In the genomic region with DNA sequence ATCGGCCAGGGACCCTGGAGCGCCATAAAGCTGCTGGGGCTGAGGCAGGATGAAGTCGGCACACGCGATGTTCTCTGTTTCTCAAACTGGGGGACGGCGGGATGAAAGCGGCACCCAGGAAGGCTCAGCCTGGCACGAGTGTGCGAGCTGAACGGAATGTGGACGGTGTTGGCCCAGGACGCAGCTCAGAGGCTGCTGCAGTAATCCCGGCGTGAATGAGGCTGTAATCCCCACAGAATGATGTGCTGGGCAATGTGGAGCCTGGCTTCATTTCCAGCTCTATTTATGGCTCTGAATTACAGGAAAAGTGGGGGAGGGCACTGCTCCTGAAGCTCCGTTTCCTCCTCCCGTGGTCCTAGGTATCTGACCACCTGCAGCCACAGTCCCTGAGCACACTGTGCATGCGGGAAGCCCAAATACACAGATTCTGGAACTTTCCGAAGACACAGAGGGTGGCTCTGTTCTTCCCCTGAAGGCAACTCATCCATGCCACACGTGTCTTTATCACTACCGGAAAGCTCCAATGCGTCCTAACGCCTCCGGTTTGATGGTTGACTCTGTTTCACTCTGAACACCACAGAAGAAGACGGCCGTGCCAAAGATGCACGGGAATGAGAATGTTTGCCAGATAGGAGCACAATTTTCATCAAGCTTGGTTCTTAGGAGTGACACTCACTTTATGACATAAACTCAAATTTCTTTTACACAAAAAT, we compare ENCODE assay signal across 15 cellular contexts. TPM values are rescaled to one million over a fixed set of nuclear protein-coding genes. Genes with fewer than 3 reads are reported as not detected.
A peak's percentile ranks its signal among the peaks of the same experiment; 100 is the strongest.
DNase-seq lines count a peak whose midpoint lies in the region; ATAC-seq, FAIRE-seq and TF ChIP-seq lines count a peak whose summit lies in the region.
"Had no signal": no experiment of that assay in that cellular context is flagged by ENCODE, and none has a peak within 500 bp of the region (broad histone marks: within the 10 kb centered on the region; RNA-seq: fewer than 3 reads in every experiment).

No MANE protein-coding gene starts in this region.

- H4K20me1 ChIP-seq in MM.1S (ENCODE audit: insufficient read depth, low read length), result no peaks in the 10 kb centered on the region

- peak in 1 of 2 donors; percentile 66 for DNase-seq in ascending aorta (ENCODE audit: low spot score in 2 of 2)
- DNase-seq in lower lobe of right lung, result no peak
- DNase-seq in MM.1S, result no peak
- no peak for DNase-seq in D721Med (ENCODE audit: insufficient read length, low spot score)
- no peak for DNase-seq in stimulated activated naive CD8-positive, alpha-beta T cell treated with anti-CD3 and anti-CD28 coated beads, Interleukin-15, amount 100 ng/mL, for 72 hours
- DNase-seq: colonic mucosa; H9; NCI-H187 treated with DMSO at 0.1 percent for 48 hours; NCI-H510A treated with DMSO at 0.1 percent for 48 hours; Peyer's patch; stimulated activated naive CD4-positive, alpha-beta T cell had no signal

- H3K9me3 Mint-ChIP-seq in stimulated activated naive CD8-positive, alpha-beta T cell treated with anti-CD3 and anti-CD28 coated beads, Interleukin-15, amount 100 ng/mL, for 72 hours, result no peaks in the 10 kb centered on the region

- H3K79me2 ChIP-seq in MM.1S (ENCODE audit: low read length), result no peaks in the 10 kb centered on the region

- H3K9me3 ChIP-seq in ascending aorta (no peaks in the 10 kb centered on the region), esophagus (ENCODE audit: control insufficient read depth in 2 of 2, insufficient read depth in 1 of 2, low read depth in 1 of 2, low read length in 1 of 2) (no peaks in the 10 kb centered on the region), lower lobe of right lung (no peaks in the 10 kb centered on the region), subcutaneous abdominal adipose tissue (ENCODE audit: control insufficient read depth in 5 of 5, low read length in 5 of 5) (no peaks in the 10 kb centered on the region), MM.1S (replicated peaks; ENCODE audit: insufficient read depth, low read length) (no peaks in the 10 kb centered on the region)
- H3K9me3 ChIP-seq: colonic mucosa, neutrophil, Peyer's patch had no signal

- no peaks in the 10 kb centered on the region for H3F3A ChIP-seq in MM.1S (ENCODE audit: insufficient read depth, low read length)

- H3K4me1 ChIP-seq in ascending aorta, result peaks cover 13 to 28% of the 10 kb centered on the region in 2 donors
- peaks cover 2 to 4% of the 10 kb centered on the region in 2 donors for H3K4me1 ChIP-seq in esophagus (ENCODE audit: control insufficient read depth in 2 of 2, insufficient read depth in 2 of 2, low read length in 1 of 2)
- H3K4me1 ChIP-seq in lower lobe of right lung, result peaks cover 35% of the 10 kb centered on the region
- peaks cover 12 to 50% (median 31%) of the 10 kb centered on the region in 5 donors for H3K4me1 ChIP-seq in subcutaneous abdominal adipose tissue (ENCODE audit: control insufficient read depth in 5 of 5, insufficient read depth in 5 of 5, low read length in 5 of 5)
- H3K4me1 ChIP-seq in MM.1S (ENCODE audit: low read length), result no peaks in the 10 kb centered on the region
- H3K4me1 ChIP-seq: colonic mucosa had no signal

- TF ChIP-seq CTCF in ascending aorta (IDR thresholded peaks at IDR 0.05) (no peak), lower lobe of right lung (IDR thresholded peaks at IDR 0.05) (no peak), MM.1S (IDR thresholded peaks at IDR 0.05; ENCODE audit: low read length) (no peak), D721Med (IDR thresholded peaks at IDR 0.05; ENCODE audit: insufficient read depth, missing control alignments) (no peak)

- peak overlapping the region; percentile 69 to 81 for H3K27ac ChIP-seq in ascending aorta
- H3K27ac ChIP-seq in esophagus (ENCODE audit: low read depth in 2 of 2, low read length in 1 of 2), result peak overlapping the region; percentile 74 to 76
- H3K27ac ChIP-seq in lower lobe of right lung, result peak overlapping the region; percentile 55
- H3K27ac ChIP-seq in subcutaneous abdominal adipose tissue (ENCODE audit: low read depth, low read length), result peak overlapping the region; percentile 70
- H3K27ac ChIP-seq in MM.1S (ENCODE audit: low read length), result no peak overlapping the region
- H3K27ac ChIP-seq: colonic mucosa, neutrophil had no signal

- FAIRE-seq in D721Med (lab: Jason Lieb, UNC), result no peak

- H3K36me3 ChIP-seq in ascending aorta, result no peaks in the 10 kb centered on the region
- H3K36me3 ChIP-seq in esophagus (ENCODE audit: control insufficient read depth in 2 of 2, insufficient read depth in 2 of 2, low read length in 1 of 2), result no peaks in the 10 kb centered on the region
- H3K36me3 ChIP-seq in lower lobe of right lung, result no peaks in the 10 kb centered on the region
- H3K36me3 ChIP-seq in subcutaneous abdominal adipose tissue (ENCODE audit: control insufficient read depth in 5 of 5, insufficient read depth in 5 of 5, low read length in 5 of 5), result no peaks in the 10 kb centered on the region
- H3K36me3 ChIP-seq in MM.1S (replicated peaks; ENCODE audit: insufficient read depth, low read length), result no peaks in the 10 kb centered on the region
- H3K36me3 ChIP-seq: colonic mucosa, neutrophil, Peyer's patch had no signal

- peaks cover 13% of the 10 kb centered on the region for H3K27me3 Mint-ChIP-seq in stimulated activated naive CD8-positive, alpha-beta T cell treated with anti-CD3 and anti-CD28 coated beads, Interleukin-15, amount 100 ng/mL, for 72 hours

- no peak overlapping the region for H3K27ac Mint-ChIP-seq in stimulated activated naive CD8-positive, alpha-beta T cell treated with anti-CD3 and anti-CD28 coated beads, Interleukin-15, amount 100 ng/mL, for 72 hours
- H3K27ac Mint-ChIP-seq: B cell had no signal

- H3K27me3 ChIP-seq in ascending aorta (no peaks in the 10 kb centered on the region), esophagus (ENCODE audit: control insufficient read depth in 1 of 2, insufficient read depth in 2 of 2, low read length in 2 of 2) (no peaks in the 10 kb centered on the region), lower lobe of right lung (ENCODE audit: low read depth) (no peaks in the 10 kb centered on the region), subcutaneous abdominal adipose tissue (ENCODE audit: control insufficient read depth in 5 of 5, insufficient read depth in 4 of 5, low read length in 5 of 5) (no peaks in the 10 kb centered on the region), MM.1S (replicated peaks; ENCODE audit: insufficient read depth, low read length) (no peaks in the 10 kb centered on the region)
- H3K27me3 ChIP-seq: colonic mucosa, neutrophil, Peyer's patch had no signal

- no peaks in the 10 kb centered on the region for H3K4me1 Mint-ChIP-seq in stimulated activated naive CD8-positive, alpha-beta T cell treated with anti-CD3 and anti-CD28 coated beads, Interleukin-15, amount 100 ng/mL, for 72 hours

- H3K4me3 ChIP-seq in ascending aorta (peak overlapping the region; percentile 9 to 47), esophagus (ENCODE audit: low read depth in 1 of 2, low read length in 2 of 2) (no peak overlapping the region), lower lobe of right lung (peak overlapping the region; percentile 29), subcutaneous abdominal adipose tissue (ENCODE audit: low read depth in 1 of 5, low read length in 5 of 5) (peak overlapping the region in 3 of 5 donors; percentile 14 to 36 (median 20)), MM.1S (ENCODE audit: low read length) (no peak overlapping the region)
- H3K4me3 ChIP-seq: colonic mucosa, Peyer's patch had no signal

- peak; percentile 19 to 27 for ATAC-seq in lower lobe of right lung
- no peak for ATAC-seq in stimulated activated naive CD8-positive, alpha-beta T cell treated with anti-CD3 and anti-CD28 coated beads, Interleukin-15, amount 100 ng/mL, for 72 hours

- no peak overlapping the region for H3K4me3 Mint-ChIP-seq in stimulated activated naive CD8-positive, alpha-beta T cell treated with anti-CD3 and anti-CD28 coated beads, Interleukin-15, amount 100 ng/mL, for 72 hours
- H3K4me3 Mint-ChIP-seq: B cell, H9 had no signal

- no peak overlapping the region for H3K4me2 ChIP-seq in MM.1S (ENCODE audit: low read depth, low read length)

- no peak overlapping the region for H2AFZ ChIP-seq in MM.1S (ENCODE audit: low read length)

- H3K9me2 ChIP-seq in MM.1S (replicated peaks; ENCODE audit: insufficient read depth, low read length), result no peaks in the 10 kb centered on the region

- 75 to 85% methylated on average over 27 of the region's 27 CpGs for WGBS in esophagus, 2 donors

- H3K9ac ChIP-seq in subcutaneous abdominal adipose tissue (ENCODE audit: low read length in 5 of 5), result no peak overlapping the region
- no peak overlapping the region for H3K9ac ChIP-seq in MM.1S (ENCODE audit: low read length)

- intact Hi-C loops in ascending aorta (cut with DNase I) (loop anchor here (10.0 kb wide), 1 partner anchor 283 kb away; no protein-coding TSS in a partner anchor), lower lobe of right lung (cut with DNase I) (no loop called here)

RNA-seq across cellular contexts. Expression of a gene that starts 37.6 kb away (rescaled TPM):
- total RNA-seq in ascending aorta, result 144 TPM
- 10 to 100 TPM; 41.6 to 44.7 TPM for polyA plus RNA-seq in esophagus
- total RNA-seq in lower lobe of right lung, result 242 TPM

Comparison
In these comparisons a context has a peak if more than half of its experiments do, and no peak if none do; other contexts are left out.
1. H3K4me3 ChIP-seq: peak in ascending aorta (2 of 2), lower lobe of right lung (single experiment) and subcutaneous abdominal adipose tissue (3 of 5); none in esophagus (0 of 2) and MM.1S (single experiment).